In genomic region chr14:49770212-49770817, GRCh38 we compare ENCODE assay signal across 1 cellular context.
A peak's percentile ranks its signal among the peaks of the same experiment; 100 is the strongest.
TF ChIP-seq lines count a peak whose summit lies in the region.

No MANE protein-coding gene starts in this region.

TF ChIP-seq in HepG2, 621 proteins besides CTCF, POLR2A, EP300 and RAD21 (continued from another document and continues in another):
- TF ChIP-seq ZNF318 (CRISPR knock-in tag; IDR thresholded peaks at IDR 0.05) (0 out of 2 replicates have a peak, but pooled peaks have one; percentile 60), ZNF510 (CRISPR knock-in tag; IDR thresholded peaks at IDR 0.05; ENCODE audit: low read depth) (peak; percentile 80; the same call in 1 of the 2 replicates), TRAFD1 (CRISPR knock-in tag; IDR thresholded peaks at IDR 0.05; ENCODE audit: borderline replicate concordance) (no peak; the same call in 1 of the 2 replicates), ZNF343 (CRISPR knock-in tag; IDR thresholded peaks at IDR 0.05) (0 out of 2 replicates have a peak, but pooled peaks have one; percentile 47), LCORL (IDR thresholded peaks at IDR 0.05) (peak; percentile 84; the same call in 1 of the 2 replicates), LCORL (CRISPR knock-in tag; IDR thresholded peaks at IDR 0.05) (peak; percentile 95), HNF4A (CRISPR knock-in tag; IDR thresholded peaks at IDR 0.05) (peak; percentile 99), FOSL2 (CRISPR knock-in tag; IDR thresholded peaks at IDR 0.05) (peak; percentile 62), SIX4 (CRISPR knock-in tag; IDR thresholded peaks at IDR 0.05) (peak; percentile 59; the same call in 1 of the 2 replicates), ATF6 (CRISPR knock-in tag; conservative IDR thresholded peaks at IDR 0.05) (no peak), ESRRA (CRISPR knock-in tag; IDR thresholded peaks at IDR 0.05; ENCODE audit: low read depth) (peak; percentile 53; the same call in 1 of the 2 replicates), ZNF503 (CRISPR knock-in tag; IDR thresholded peaks at IDR 0.05) (peak; percentile 86; the same call in 1 of the 2 replicates), NFRKB (IDR thresholded peaks at IDR 0.05) (no peak), ZNF317 (CRISPR knock-in tag; IDR thresholded peaks at IDR 0.05) (peak; percentile 44; the same call in 1 of the 2 replicates), REPIN1 (CRISPR knock-in tag; IDR thresholded peaks at IDR 0.05; ENCODE audit: borderline replicate concordance, low read depth) (peak; percentile 88; the same call in 1 of the 2 replicates), HNF1A (IDR thresholded peaks at IDR 0.05; ENCODE audit: low read depth) (peak; percentile 71), HNF1A (CRISPR knock-in tag; IDR thresholded peaks at IDR 0.05; ENCODE audit: borderline replicate concordance) (peak; percentile 84; the same call in 1 of the 2 replicates), GATAD1 (CRISPR knock-in tag; IDR thresholded peaks at IDR 0.05) (peak; percentile 46), CHD2 (IDR thresholded peaks at IDR 0.05; ENCODE audit: low read depth, low read length) (no peak), ZNF138 (CRISPR knock-in tag; IDR thresholded peaks at IDR 0.05; ENCODE audit: low read depth) (0 out of 2 replicates have a peak, but pooled peaks have one; percentile 49), ELF1 (CRISPR knock-in tag; IDR thresholded peaks at IDR 0.05) (peak; percentile 52; the same call in 1 of the 2 replicates), ZNF614 (CRISPR knock-in tag; IDR thresholded peaks at IDR 0.05; ENCODE audit: borderline replicate concordance) (0 out of 2 replicates have a peak, but pooled peaks have one; percentile 50), THAP8 (CRISPR knock-in tag; IDR thresholded peaks at IDR 0.05; ENCODE audit: borderline replicate concordance) (no peak), NRL (CRISPR knock-in tag; IDR thresholded peaks at IDR 0.05; ENCODE audit: borderline replicate concordance) (no peak), ELK4 (CRISPR knock-in tag; IDR thresholded peaks at IDR 0.05; ENCODE audit: borderline replicate concordance) (no peak), ZBTB43 (CRISPR knock-in tag; conservative IDR thresholded peaks at IDR 0.05) (peak; percentile 63; the same call in 1 of the 2 replicates), ZSCAN21 (CRISPR knock-in tag; IDR thresholded peaks at IDR 0.05; ENCODE audit: borderline replicate concordance) (no peak), SPEN (CRISPR knock-in tag; IDR thresholded peaks at IDR 0.05; ENCODE audit: low read depth) (peak; percentile 82; the same call in 1 of the 2 replicates), MBNL3 (CRISPR knock-in tag; conservative IDR thresholded peaks at IDR 0.05) (no peak), IKZF5 (CRISPR knock-in tag; IDR thresholded peaks at IDR 0.05) (peak; percentile 91)
